ENCODE assay signal across 23 cellular contexts in genomic region chr10:98795467-98795866, GRCh38.
"Had no signal": no experiment of that assay in that cellular context is flagged by ENCODE, and none has a peak within 500 bp of the region (broad histone marks: within the 10 kb centered on the region; RNA-seq: fewer than 3 reads in every experiment).

No MANE protein-coding gene starts in this region.

- H3K4me3 ChIP-seq: breast epithelium had no signal

- H3K36me3 ChIP-seq: breast epithelium had no signal

- H3K4me1 ChIP-seq: breast epithelium had no signal

- DNase-seq: activated CD4-positive, alpha-beta T cell treated with anti-CD3 and anti-CD28 coated beads for 48 hours; activated CD4-positive, alpha-beta T cell treated with anti-CD3 and anti-CD28 coated beads, Interleukin-2, amount 50 U/mL, for 4 hours; activated CD4-positive, CD25-positive, alpha-beta regulatory T cell treated with anti-CD3 and anti-CD28 coated beads, Interleukin-2, amount 50 U/mL, for 72 hours; activated CD8-positive, alpha-beta memory T cell treated with anti-CD3 and anti-CD28 coated beads, Interleukin-2, amount 10 ng/mL, durations not matched to agents 7 days and 5 days; activated effector memory CD4-positive, alpha-beta T cell treated with anti-CD3 and anti-CD28 coated beads, Interleukin-2, amount 50 U/mL, for 16 hours; activated naive CD4-positive, alpha-beta T cell treated with anti-CD3 and anti-CD28 coated beads, Interleukin-2, amount 10 ng/mL, durations not matched to agents 7 days and 5 days; activated naive CD8-positive, alpha-beta T cell treated with anti-CD3 and anti-CD28 coated beads for 36 hours; activated T-cell treated with anti-CD3 and anti-CD28 coated beads, Interleukin-2, amount 50 U/mL, for 4 hours; KG1; NCI-H1048; NCI-H146; NCI-H187 treated with DMSO at 0.1 percent for 48 hours; NCI-H2081 treated with DMSO at 0.1 percent for 48 hours; NCI-H2171 treated with DMSO at 0.1 percent for 48 hours; NCI-H345; NCI-H510A; NCI-H526 treated with DMSO at 0.1 percent for 48 hours; SHP77 treated with DMSO at 0.1 percent for 48 hours; T-helper 17 cell; T-helper 9 cell had no signal

- H3K27ac ChIP-seq: breast epithelium had no signal

- H3K9me3 ChIP-seq: breast epithelium had no signal

- H3K27me3 ChIP-seq: breast epithelium had no signal

- FAIRE-seq: RCC 7860 had no signal

- ATAC-seq: activated CD8-positive, alpha-beta memory T cell treated with anti-CD3 and anti-CD28 coated beads, Interleukin-2, amount 10 ng/mL, durations not matched to agents 7 days and 5 days; activated T-cell treated with anti-CD3 and anti-CD28 coated beads, Interleukin-2, amount 50 U/mL, for 4 hours; T-helper 17 cell; WTC11 had no signal
